26 cellular contexts compared by ENCODE assay signal in genomic region chr5:82359286-82359685, GRCh38.
DNase-seq lines count a peak whose midpoint lies in the region; ATAC-seq and TF ChIP-seq lines count a peak whose summit lies in the region.
"Had no signal": no experiment of that assay in that cellular context is flagged by ENCODE, and none has a peak within 500 bp of the region (broad histone marks: within the 10 kb centered on the region; RNA-seq: fewer than 3 reads in every experiment).

No MANE protein-coding gene starts in this region.

- H3K36me3 Mint-ChIP-seq in CD4-positive, CD25-positive, alpha-beta regulatory T cell = no peaks in the 10 kb centered on the region
- H3K36me3 Mint-ChIP-seq in naive thymus-derived CD4-positive, alpha-beta T cell = peaks cover 0 to 15% (median 0%) of the 10 kb centered on the region in 5 donors
- H3K36me3 Mint-ChIP-seq: CD14-positive monocyte had no signal

- no peaks in the 10 kb centered on the region for H3K36me3 ChIP-seq in CD4-positive, CD25-positive, alpha-beta regulatory T cell (ENCODE audit: control insufficient read depth, insufficient read depth, low read length)
- H3K36me3 ChIP-seq in KOPT-K1 (ENCODE audit: insufficient read depth, low read length) = no peaks in the 10 kb centered on the region
- H3K36me3 ChIP-seq in naive thymus-derived CD4-positive, alpha-beta T cell (ENCODE audit: control insufficient read depth in 2 of 3, insufficient read depth in 3 of 3, low read length in 3 of 3) = no peaks in the 10 kb centered on the region
- no peaks in the 10 kb centered on the region for H3K36me3 ChIP-seq in lower lobe of right lung
- H3K36me3 ChIP-seq: thyroid gland, WERI-Rb-1 had no signal

- DNase-seq in CD4-positive, CD25-positive, alpha-beta regulatory T cell = no peak
- DNase-seq in cardiac fibroblast (ENCODE audit: low read depth in 2 of 2) (peak; percentile 48 to 67), hypothalamus (lab: John Stamatoyannopoulos, UW) (no peak), epidermal melanocyte (ENCODE audit: insufficient read length, low spot score) (no peak), lower lobe of right lung (no peak)
- no peak for DNase-seq in naive thymus-derived CD4-positive, alpha-beta T cell
- DNase-seq: ACHN; activated CD4-positive, alpha-beta T cell treated with anti-CD3 and anti-CD28 coated beads, Interleukin-2, amount 50 U/mL, for 4 hours; foreskin fibroblast; GOT3; islet precursor cell; Karpas-422; NCI-H1092; NCI-H2107; NCI-H524; posterior cingulate gyrus; stimulated activated CD4-positive, alpha-beta T cell treated with anti-CD3 and anti-CD28 coated beads, Interleukin-2, amount 100 ng/mL, for 24 hours; stimulated activated naive CD4-positive, alpha-beta T cell; thyroid gland; WERI-Rb-1 had no signal

- H3K9me3 ChIP-seq in CD4-positive, CD25-positive, alpha-beta regulatory T cell (ENCODE audit: control insufficient read depth in 2 of 2, low read length in 2 of 2) = no peaks in the 10 kb centered on the region
- no peaks in the 10 kb centered on the region for H3K9me3 ChIP-seq in KOPT-K1 (ENCODE audit: insufficient read depth, low read length, poor library complexity, severe bottlenecking)
- no peaks in the 10 kb centered on the region for H3K9me3 ChIP-seq in naive thymus-derived CD4-positive, alpha-beta T cell (ENCODE audit: control insufficient read depth in 2 of 3, low read length in 3 of 3)
- H3K9me3 ChIP-seq in lower lobe of right lung = no peaks in the 10 kb centered on the region
- H3K9me3 ChIP-seq: thyroid gland had no signal

- H3K27me3 Mint-ChIP-seq in CD4-positive, CD25-positive, alpha-beta regulatory T cell = peaks cover 10% of the 10 kb centered on the region
- H3K27me3 Mint-ChIP-seq in naive thymus-derived CD4-positive, alpha-beta T cell = peaks cover 0 to 7% (median 5%) of the 10 kb centered on the region in 5 donors

- no peak for ATAC-seq in CD4-positive, CD25-positive, alpha-beta regulatory T cell (ENCODE audit: low read depth in 2 of 2)
- ATAC-seq in naive thymus-derived CD4-positive, alpha-beta T cell = no peak
- ATAC-seq in lower lobe of right lung (no peak), HG03039 (IDR thresholded peaks at IDR 0.05; ENCODE audit: unreplicated experiment) (no peak)
- ATAC-seq: GM12878 had no signal

- H3K27ac ChIP-seq in CD4-positive, CD25-positive, alpha-beta regulatory T cell (ENCODE audit: insufficient read depth, low read length, poor library complexity, severe bottlenecking) = no peak overlapping the region
- H3K27ac ChIP-seq in KOPT-K1 (ENCODE audit: low read depth, low read length, poor library complexity, severe bottlenecking) (peak overlapping the region; percentile 86), lower lobe of right lung (no peak overlapping the region)
- H3K27ac ChIP-seq in naive thymus-derived CD4-positive, alpha-beta T cell (ENCODE audit: low read depth, low read length) = no peak overlapping the region
- H3K27ac ChIP-seq: hepatocyte, thyroid gland, WERI-Rb-1 had no signal

- intact Hi-C loops in naive thymus-derived CD4-positive, alpha-beta T cell (cut with micrococcal nuclease) = loop anchor here (5.0 to 10.0 kb wide), 5 partner anchors 68 to 1354 kb away; partner anchors contain the start of gene ATG10 (in 1 of the 2)
- intact Hi-C loops in lower lobe of right lung (cut with DNase I) = no loop called here

- no peaks in the 10 kb centered on the region for H3K27me3 ChIP-seq in CD4-positive, CD25-positive, alpha-beta regulatory T cell (ENCODE audit: control insufficient read depth, insufficient read depth, low read length)
- no peaks in the 10 kb centered on the region for H3K27me3 ChIP-seq in naive thymus-derived CD4-positive, alpha-beta T cell (ENCODE audit: control insufficient read depth in 2 of 2, insufficient read depth in 2 of 2, low read length in 2 of 2)
- no peaks in the 10 kb centered on the region for H3K27me3 ChIP-seq in lower lobe of right lung (ENCODE audit: low read depth)
- H3K27me3 ChIP-seq: hepatocyte, thyroid gland had no signal

- H3K4me1 Mint-ChIP-seq in CD4-positive, CD25-positive, alpha-beta regulatory T cell = peaks cover 7 to 25% (median 18%) of the 10 kb centered on the region in 4 donors
- H3K4me1 Mint-ChIP-seq in naive thymus-derived CD4-positive, alpha-beta T cell = peaks cover 19 to 64% (median 23%) of the 10 kb centered on the region in 7 donors

- no peak for TF ChIP-seq CTCF in cardiac fibroblast (IDR thresholded peaks at IDR 0.05; ENCODE audit: low read depth, low read length)
- TF ChIP-seq CTCF in lower lobe of right lung (IDR thresholded peaks at IDR 0.05) = no peak

- H3K9me3 Mint-ChIP-seq in CD4-positive, CD25-positive, alpha-beta regulatory T cell = no peaks in the 10 kb centered on the region
- H3K9me3 Mint-ChIP-seq in naive thymus-derived CD4-positive, alpha-beta T cell = no peaks in the 10 kb centered on the region
- H3K9me3 Mint-ChIP-seq: CD14-positive monocyte had no signal

- no peak overlapping the region for H3K4me3 Mint-ChIP-seq in CD4-positive, CD25-positive, alpha-beta regulatory T cell
- peak overlapping the region in 2 of 10 donors; percentile 15 to 42 for H3K4me3 Mint-ChIP-seq in naive thymus-derived CD4-positive, alpha-beta T cell
- H3K4me3 Mint-ChIP-seq: CD14-positive monocyte had no signal

- POLR2A ChIA-PET in naive thymus-derived CD4-positive, alpha-beta T cell (lab: Charles Lee) = no interaction called here

- CTCF ChIA-PET in naive thymus-derived CD4-positive, alpha-beta T cell (lab: Charles Lee) = interaction anchor here (1.3 kb wide), 1 partner anchor 9 kb away, joined by 3 read pairs; no protein-coding TSS in a partner anchor

- H3K27ac Mint-ChIP-seq in CD4-positive, CD25-positive, alpha-beta regulatory T cell = peak overlapping the region in 2 of 3 donors; percentile 3 to 49
- H3K27ac Mint-ChIP-seq in naive thymus-derived CD4-positive, alpha-beta T cell = peak overlapping the region in 7 of 9 donors; percentile 2 to 97 (median 56)
- H3K27ac Mint-ChIP-seq: CD14-positive monocyte had no signal

- H3K4me1 ChIP-seq in CD4-positive, CD25-positive, alpha-beta regulatory T cell (ENCODE audit: control insufficient read depth, insufficient read depth, low read length, poor library complexity, severe bottlenecking) = peaks cover 15% of the 10 kb centered on the region
- peaks cover 17 to 19% of the 10 kb centered on the region in 2 donors for H3K4me1 ChIP-seq in naive thymus-derived CD4-positive, alpha-beta T cell (ENCODE audit: control insufficient read depth in 2 of 2, insufficient read depth in 2 of 2, low read length in 2 of 2)
- peaks cover 28% of the 10 kb centered on the region for H3K4me1 ChIP-seq in lower lobe of right lung
- H3K4me1 ChIP-seq: thyroid gland had no signal

- no peak overlapping the region for H3K4me3 ChIP-seq in CD4-positive, CD25-positive, alpha-beta regulatory T cell (ENCODE audit: low read depth, low read length)
- H3K4me3 ChIP-seq in cardiac fibroblast (replicated peaks in 1 of 2; ENCODE audit: low read depth in 2 of 2, low read length in 2 of 2) = no peak overlapping the region
- H3K4me3 ChIP-seq in naive thymus-derived CD4-positive, alpha-beta T cell (ENCODE audit: low read length) = no peak overlapping the region
- no peak overlapping the region for H3K4me3 ChIP-seq in lower lobe of right lung
- H3K4me3 ChIP-seq: GM12878, hepatocyte, lung, thyroid gland had no signal

Comparison
In these comparisons a context has a peak if more than half of its experiments do, and no peak if none do; other contexts are left out.
1. DNase-seq: peak in cardiac fibroblast (2 of 2); none in CD4-positive, CD25-positive, alpha-beta regulatory T cell (0 of 3), naive thymus-derived CD4-positive, alpha-beta T cell (0 of 9), hypothalamus (0 of 51), epidermal melanocyte (single experiment) and lower lobe of right lung (single experiment).